In the genomic region with DNA sequence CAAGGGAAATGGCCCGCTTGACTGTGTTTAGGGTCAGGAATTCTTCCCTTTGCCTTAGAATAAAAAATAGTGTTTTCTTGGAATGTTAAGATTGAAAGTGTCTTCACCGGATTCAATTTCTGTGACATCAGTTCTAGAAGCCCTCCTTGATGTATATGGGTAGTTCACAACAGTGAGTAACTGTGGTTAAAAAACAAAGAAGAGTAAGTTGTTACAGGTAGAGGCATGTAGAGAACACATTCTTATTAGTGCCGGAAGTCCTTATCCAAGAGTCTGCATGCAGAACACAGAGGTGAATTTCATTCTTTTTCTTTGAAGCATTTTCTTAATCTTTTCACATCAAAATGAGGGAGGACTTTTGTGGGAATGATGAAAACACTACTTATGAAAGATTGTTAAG, we compare ENCODE assay signal across 21 cellular contexts.
DNase-seq lines count a peak whose midpoint lies in the region; ATAC-seq, FAIRE-seq and TF ChIP-seq lines count a peak whose summit lies in the region.
"Had no signal": no experiment of that assay in that cellular context is flagged by ENCODE, and none has a peak within 500 bp of the region (broad histone marks: within the 10 kb centered on the region; RNA-seq: fewer than 3 reads in every experiment).

No MANE protein-coding gene starts in this region.

- H3K27ac ChIP-seq in breast epithelium (no peak overlapping the region), keratinocyte (ENCODE audit: control insufficient read depth, insufficient read depth, low read length) (peak overlapping the region; percentile 78), upper lobe of left lung (no peak overlapping the region)
- H3K27ac ChIP-seq: 22Rv1, PC-9, SJSA1 had no signal

- BruUV-seq in MCF 10A (replicated peaks; lab: Mats Ljungman, UMichigan) = no TSS peak

- peak overlapping the region; percentile 41 for H3K9ac ChIP-seq in keratinocyte (ENCODE audit: control insufficient read depth, extremely low read depth, insufficient read depth, low read length)

- no peaks in the 10 kb centered on the region for H4K20me1 ChIP-seq in keratinocyte (ENCODE audit: control insufficient read depth, extremely low read depth, insufficient read depth, low read length)

- DNase-seq in MCF 10A (ENCODE audit: unreplicated experiment) (peak; percentile 49), breast epithelium (ENCODE audit: low spot score in 2 of 2) (no peak), bronchial epithelial cell (ENCODE audit: low read depth) (peak; percentile 93), keratinocyte (ENCODE audit: low read depth, low spot score) (peak; percentile 67), type B pancreatic cell (ENCODE audit: extremely low spot score, unreplicated experiment) (no peak), upper lobe of left lung (no peak)
- DNase-seq: CD4-positive, CD25-positive, alpha-beta regulatory T cell; COR-L47; DMS 273 treated with DMSO at 0.1 percent for 48 hours; GDM1; NCI-H1105 treated with DMSO at 0.1 percent for 48 hours; NCI-H1694 treated with DMSO at 0.1 percent for 48 hours; NCI-H2227 treated with DMSO at 0.1 percent for 48 hours; NCI-H510A treated with DMSO at 0.1 percent for 48 hours; PC-9 had no signal

- peak overlapping the region; percentile 42 for H3K4me3 Mint-ChIP-seq in MCF 10A (ENCODE audit: unreplicated experiment)
- H3K4me3 Mint-ChIP-seq in type B pancreatic cell = no peak overlapping the region
- H3K4me3 Mint-ChIP-seq: CD4-positive, CD25-positive, alpha-beta regulatory T cell had no signal

- peaks cover 89% of the 10 kb centered on the region for H3K79me2 ChIP-seq in keratinocyte (ENCODE audit: control insufficient read depth, insufficient read depth, low read length)

- CTCF ChIA-PET in MCF 10A (lab: Yijun Ruan, JAX) = no interaction called here

- FAIRE-seq in bronchial epithelial cell (lab: Jason Lieb, UNC) = no peak
- peak; percentile 91 for FAIRE-seq in keratinocyte (lab: Jason Lieb, UNC)
- FAIRE-seq: H1, K562 had no signal

- no peaks in the 10 kb centered on the region for H3K36me3 ChIP-seq in breast epithelium
- H3K36me3 ChIP-seq in bronchial epithelial cell (ENCODE audit: control insufficient read depth, insufficient read depth, low read length) = no peaks in the 10 kb centered on the region
- H3K36me3 ChIP-seq in keratinocyte (ENCODE audit: control insufficient read depth in 2 of 2, extremely low read depth in 1 of 2, insufficient read depth in 2 of 2, low read length in 2 of 2) = no peaks in the 10 kb centered on the region
- no peaks in the 10 kb centered on the region for H3K36me3 ChIP-seq in upper lobe of left lung
- H3K36me3 ChIP-seq: SJSA1 had no signal

- H3K9me1 ChIP-seq in keratinocyte (ENCODE audit: control insufficient read depth, extremely low read depth, insufficient read depth, low read length) = no peaks in the 10 kb centered on the region

- H3K36me3 Mint-ChIP-seq in MCF 10A (ENCODE audit: insufficient read depth, unreplicated experiment) (peaks cover 7% of the 10 kb centered on the region), type B pancreatic cell (peaks cover 2% of the 10 kb centered on the region)
- H3K36me3 Mint-ChIP-seq: CD4-positive, CD25-positive, alpha-beta regulatory T cell had no signal

- intact Hi-C loops in MCF 10A (cut with micrococcal nuclease) = no loop called here
- intact Hi-C loops in breast epithelium (cut with DNase I; ENCODE audit: low total_unique reads) = no loop called here

- H3K4me2 ChIP-seq in keratinocyte (ENCODE audit: control insufficient read depth, extremely low read depth, insufficient read depth, low read depth, low read length) = peak overlapping the region; percentile 78
- H3K4me2 ChIP-seq: PC-9 had no signal

- TF ChIP-seq EP300 in upper lobe of left lung (IDR thresholded peaks at IDR 0.05) = no peak

- H3K4me3 ChIP-seq in breast epithelium (no peak overlapping the region), bronchial epithelial cell (ENCODE audit: low read depth, low read length) (no peak overlapping the region), keratinocyte (ENCODE audit: control insufficient read depth in 2 of 3, extremely low read depth in 1 of 3, insufficient read depth in 2 of 3, low read depth in 1 of 3, low read length in 3 of 3) (peak overlapping the region in 2 of 3 experiments; percentile 27 to 53), upper lobe of left lung (no peak overlapping the region)
- H3K4me3 ChIP-seq: K562, PC-9, SJSA1 had no signal

- H3K27ac Mint-ChIP-seq in MCF 10A (ENCODE audit: low read depth, unreplicated experiment) (peak overlapping the region; percentile 78), type B pancreatic cell (peak overlapping the region; percentile 17)
- H3K27ac Mint-ChIP-seq: CD4-positive, CD25-positive, alpha-beta regulatory T cell had no signal

- POLR2A ChIA-PET in MCF 10A (lab: Yijun Ruan, JAX) = no interaction called here

- H3K9me3 Mint-ChIP-seq in MCF 10A (ENCODE audit: unreplicated experiment) (peaks cover 8% of the 10 kb centered on the region), type B pancreatic cell (no peaks in the 10 kb centered on the region)

- peaks cover 48% of the 10 kb centered on the region for H3K4me1 Mint-ChIP-seq in MCF 10A (ENCODE audit: insufficient read depth, unreplicated experiment)
- peaks cover 36% of the 10 kb centered on the region for H3K4me1 Mint-ChIP-seq in type B pancreatic cell (ENCODE audit: unreplicated experiment)
- H3K4me1 Mint-ChIP-seq: CD4-positive, CD25-positive, alpha-beta regulatory T cell had no signal

- H3K27me3 Mint-ChIP-seq in MCF 10A (ENCODE audit: insufficient read depth, unreplicated experiment) (no peaks in the 10 kb centered on the region), type B pancreatic cell (no peaks in the 10 kb centered on the region)

- no peak for TF ChIP-seq CTCF in MCF 10A (IDR thresholded peaks at IDR 0.05; ENCODE audit: unreplicated experiment)
- TF ChIP-seq CTCF in breast epithelium (IDR thresholded peaks at IDR 0.05) = no peak
- no peak for TF ChIP-seq CTCF in bronchial epithelial cell (IDR thresholded peaks at IDR 0.05; ENCODE audit: insufficient read depth, low read length, severe bottlenecking)
- no peak for TF ChIP-seq CTCF in keratinocyte (optimal IDR thresholded peaks at IDR 0.05 in 1 of 3, IDR thresholded peaks at IDR 0.05 in 1 of 3, conservative IDR thresholded peaks at IDR 0.05 in 1 of 3; ENCODE audit: extremely low read depth in 1 of 3, insufficient read depth in 2 of 3, low read length in 3 of 3)
- no peak for TF ChIP-seq CTCF in type B pancreatic cell (conservative IDR thresholded peaks at IDR 0.05)
- no peak for TF ChIP-seq CTCF in upper lobe of left lung (IDR thresholded peaks at IDR 0.05)

- 78 to 83% methylated on average over 3 of the region's 3 CpGs for WGBS in upper lobe of left lung, 2 donors

- no peak for TF ChIP-seq POLR2A in breast epithelium (IDR thresholded peaks at IDR 0.05)
- TF ChIP-seq POLR2A in upper lobe of left lung (IDR thresholded peaks at IDR 0.05) = no peak

- no peaks in the 10 kb centered on the region for H3K4me1 ChIP-seq in breast epithelium
- peaks cover 59% of the 10 kb centered on the region for H3K4me1 ChIP-seq in keratinocyte (ENCODE audit: control insufficient read depth, extremely low read depth, insufficient read depth, low read length)
- peaks cover 0 to 32% (median 6%) of the 10 kb centered on the region in 4 donors for H3K4me1 ChIP-seq in upper lobe of left lung

- no peak overlapping the region for H2AFZ ChIP-seq in keratinocyte (ENCODE audit: control insufficient read depth, low read length)
- H2AFZ ChIP-seq: PC-9 had no signal

- ATAC-seq in GM18873 (IDR thresholded peaks at IDR 0.05; ENCODE audit: low FRiP score, unreplicated experiment) (no peak), GM18867 (IDR thresholded peaks at IDR 0.05; ENCODE audit: unreplicated experiment) (no peak), upper lobe of left lung (ENCODE audit: low FRiP score in 2 of 2) (no peak)
- ATAC-seq: K562 had no signal

- no peaks in the 10 kb centered on the region for H3K9me3 ChIP-seq in breast epithelium
- no peaks in the 10 kb centered on the region for H3K9me3 ChIP-seq in keratinocyte (ENCODE audit: control insufficient read depth, low read depth, low read length)
- no peaks in the 10 kb centered on the region for H3K9me3 ChIP-seq in upper lobe of left lung
- H3K9me3 ChIP-seq: SJSA1 had no signal

- H3K27me3 ChIP-seq in breast epithelium (no peaks in the 10 kb centered on the region), bronchial epithelial cell (ENCODE audit: control insufficient read depth, insufficient read depth, low read length) (no peaks in the 10 kb centered on the region), keratinocyte (ENCODE audit: control insufficient read depth, extremely low read depth, insufficient read depth, low read length) (no peaks in the 10 kb centered on the region), upper lobe of left lung (no peaks in the 10 kb centered on the region)
- H3K27me3 ChIP-seq: SJSA1 had no signal

- dilution Hi-C loops in keratinocyte (cut with MboI; ENCODE audit: extremely low pct_ligation_motif_present, low sequenced_read_pairs) = no loop called here

Comparison
In these comparisons a context has a peak if more than half of its experiments do, and no peak if none do; other contexts are left out.
1. DNase-seq: peak in MCF 10A (single experiment), bronchial epithelial cell (single experiment) and keratinocyte (single experiment); none in breast epithelium (0 of 2), type B pancreatic cell (single experiment) and upper lobe of left lung (0 of 2).
2. H3K4me3 ChIP-seq: peak in keratinocyte (2 of 3); none in breast epithelium (0 of 3), bronchial epithelial cell (single experiment) and upper lobe of left lung (0 of 4).